Comparison of ENCODE assay signal across 10 cellular contexts in the genomic region with DNA sequence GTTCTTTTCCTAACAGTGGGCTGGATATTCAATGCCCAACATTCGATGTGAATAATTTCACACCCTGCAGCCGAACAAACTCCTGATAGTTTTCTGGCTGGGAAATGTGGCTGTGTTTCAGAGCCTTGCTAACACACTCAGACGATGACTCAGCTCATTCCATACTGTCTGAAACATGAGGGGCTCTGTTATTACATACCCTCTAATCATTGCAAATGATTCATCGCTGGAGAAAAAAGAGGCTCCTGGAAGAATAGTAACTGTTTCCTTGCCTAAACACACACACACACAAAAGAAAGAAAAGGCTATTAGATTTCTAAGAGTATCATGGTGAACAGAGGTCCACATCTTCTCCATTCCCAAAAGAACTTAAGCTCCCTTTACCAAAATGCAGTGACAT.
DNase-seq lines count a peak whose midpoint lies in the region; ATAC-seq and TF ChIP-seq lines count a peak whose summit lies in the region.
"Had no signal": no experiment of that assay in that cellular context is flagged by ENCODE, and none has a peak within 500 bp of the region (broad histone marks: within the 10 kb centered on the region; RNA-seq: fewer than 3 reads in every experiment).

No MANE protein-coding gene starts in this region.

- intact Hi-C loops in left cardiac atrium (cut with DNase I): no loop called here

- peak; percentile 3 for DNase-seq in SIG-M5 treated with dmso at 0.1 percent for 504 hours (lab: John Stamatoyannopoulos, UW; ENCODE audit: unreplicated experiment)
- DNase-seq in SIG-M5 (lab: John Stamatoyannopoulos, UW): no peak
- peak; percentile 2 for DNase-seq in SW480 (ENCODE audit: low spot score)
- peak; percentile 20 for DNase-seq in left cardiac atrium
- peak; percentile 17 for DNase-seq in thoracic aorta (ENCODE audit: low spot score)
- no peak for DNase-seq in activated CD4-positive, alpha-beta T cell treated with anti-CD3 and anti-CD28 coated beads for 1 hour
- DNase-seq in NK-92 (lab: John Stamatoyannopoulos, UW; ENCODE audit: unreplicated experiment): no peak
- DNase-seq in stimulated activated naive CD8-positive, alpha-beta T cell treated with anti-CD3 and anti-CD28 coated beads, Interleukin-15, Interleukin-2, amounts not matched to agents 100 U/mL and 50 U/mL, for 24 hours: no peak
- DNase-seq: pancreas, thyroid gland had no signal

- H3K4me3 ChIP-seq in thoracic aorta: peak overlapping the region; percentile 16
- H3K4me3 ChIP-seq: pancreas, thyroid gland had no signal

- no peaks in the 10 kb centered on the region for H3K27me3 ChIP-seq in thoracic aorta (replicated peaks; ENCODE audit: insufficient read depth)
- H3K27me3 ChIP-seq: pancreas, thyroid gland had no signal

- H3K4me1 ChIP-seq in thoracic aorta (ENCODE audit: control insufficient read depth in 1 of 2, low read depth in 2 of 2): peaks cover 34 to 44% of the 10 kb centered on the region in 2 donors
- H3K4me1 ChIP-seq: pancreas had no signal

- no peak for TF ChIP-seq CTCF in thoracic aorta (IDR thresholded peaks at IDR 0.05)

- H3K27ac ChIP-seq in thoracic aorta: peak overlapping the region; percentile 63 to 73
- H3K27ac ChIP-seq: pancreas had no signal

- no peaks in the 10 kb centered on the region for H3K9me3 ChIP-seq in thoracic aorta
- H3K9me3 ChIP-seq: pancreas, thyroid gland had no signal

- H3K36me3 ChIP-seq in thoracic aorta: no peaks in the 10 kb centered on the region
- H3K36me3 ChIP-seq: pancreas, thyroid gland had no signal

- ATAC-seq in left cardiac atrium (peak; percentile 84 to 98), thoracic aorta (ENCODE audit: insufficient number of reproducible peaks, low FRiP score, low read depth) (peak; percentile 94)
- ATAC-seq in stimulated activated naive CD8-positive, alpha-beta T cell treated with anti-CD3 and anti-CD28 coated beads, Interleukin-15, Interleukin-2, amounts not matched to agents 100 U/mL and 50 U/mL, for 24 hours: no peak

Comparison
In these comparisons a context has a peak if more than half of its experiments do, and no peak if none do; other contexts are left out.
1. DNase-seq: peak in SIG-M5 treated with dmso at 0.1 percent for 504 hours (single experiment), SW480 (single experiment), left cardiac atrium (single experiment) and thoracic aorta (single experiment); none in SIG-M5 (single experiment), activated CD4-positive, alpha-beta T cell treated with anti-CD3 and anti-CD28 coated beads for 1 hour (single experiment), NK-92 (single experiment) and stimulated activated naive CD8-positive, alpha-beta T cell treated with anti-CD3 and anti-CD28 coated beads, Interleukin-15, Interleukin-2, amounts not matched to agents 100 U/mL and 50 U/mL, for 24 hours (single experiment).